Comparison of ENCODE assay signal across 8 cellular contexts in genomic region chr19:6056801-6057650, GRCh38. TPM values are rescaled to one million over a fixed set of nuclear protein-coding genes. Genes with fewer than 3 reads are reported as not detected.
DNase-seq lines count a peak whose midpoint lies in the region; ATAC-seq and TF ChIP-seq lines count a peak whose summit lies in the region.

No MANE protein-coding gene starts in this region.

- no peaks in the 10 kb centered on the region for H3K9me3 Mint-ChIP-seq in CD8-positive, alpha-beta memory T cell

- CTCF ChIA-PET in CD8-positive, alpha-beta memory T cell (lab: Charles Lee): interaction anchor here (1.0 kb wide), 1 partner anchor 68 kb away, joined by 3 read pairs; no protein-coding TSS in a partner anchor

- ATAC-seq in GM21576 (IDR thresholded peaks at IDR 0.05; ENCODE audit: unreplicated experiment): no peak

- no peaks in the 10 kb centered on the region for H3K36me3 Mint-ChIP-seq in CD8-positive, alpha-beta memory T cell

- H3K27me3 ChIP-seq in CD8-positive, alpha-beta memory T cell (ENCODE audit: insufficient read depth, low read length, poor library complexity, severe bottlenecking): no peaks in the 10 kb centered on the region

- no peak overlapping the region for H3K4me3 Mint-ChIP-seq in CD8-positive, alpha-beta memory T cell

- H3K27me3 Mint-ChIP-seq in CD8-positive, alpha-beta memory T cell: peaks cover 0 to 3% of the 10 kb centered on the region in 2 donors

- H3K9me3 ChIP-seq in CD8-positive, alpha-beta memory T cell (ENCODE audit: low read length): no peaks in the 10 kb centered on the region

- no peak overlapping the region for H3K27ac ChIP-seq in CD8-positive, alpha-beta memory T cell (ENCODE audit: low read depth, low read length)

- DNase-seq in GM03348 (ENCODE audit: low spot score) (peak; percentile 91), NCI-H2196 (lab: John Stamatoyannopoulos, UW; ENCODE audit: unreplicated experiment) (peak; percentile 95), astrocyte of the hippocampus (ENCODE audit: low read depth, low spot score) (peak; percentile 89), hepatic stellate cell (ENCODE audit: low spot score) (peak; percentile 81), retinal pigment epithelial cell (ENCODE audit: low read depth) (peak; percentile 86), HUDEP-2 (lab: John Stamatoyannopoulos, UW; ENCODE audit: unreplicated experiment in 76 of 76) (no peak)
- DNase-seq in CD8-positive, alpha-beta memory T cell: no peak

- POLR2A ChIA-PET in CD8-positive, alpha-beta memory T cell (lab: Charles Lee): no interaction called here

- TF ChIP-seq CTCF in retinal pigment epithelial cell (conservative IDR thresholded peaks at IDR 0.05; ENCODE audit: low read depth, low read length): no peak

- H3K4me1 ChIP-seq in CD8-positive, alpha-beta memory T cell (ENCODE audit: insufficient read depth, low read length): peaks cover 8% of the 10 kb centered on the region

- H3K36me3 ChIP-seq in CD8-positive, alpha-beta memory T cell (ENCODE audit: insufficient read depth, low read length): no peaks in the 10 kb centered on the region

- H3K4me3 ChIP-seq in retinal pigment epithelial cell (ENCODE audit: low read length): no peak overlapping the region
- no peak overlapping the region for H3K4me3 ChIP-seq in CD8-positive, alpha-beta memory T cell (ENCODE audit: low read length)

- peak overlapping the region in 4 of 8 donors; percentile 17 to 81 (median 20) for H3K27ac Mint-ChIP-seq in CD8-positive, alpha-beta memory T cell

- H3K4me1 Mint-ChIP-seq in CD8-positive, alpha-beta memory T cell: peaks cover 17 to 22% (median 21%) of the 10 kb centered on the region in 3 donors

RNA-seq across cellular contexts. Expression of gene RFX2, which starts 53.3 kb away (rescaled TPM):
- total RNA-seq in CD8-positive, alpha-beta memory T cell: 1 to 10 TPM; 4.2 to 4.9 TPM
- polyA plus RNA-seq in CD8-positive, alpha-beta memory T cell: 1.5 TPM

Comparison
In these comparisons a context has a peak if more than half of its experiments do, and no peak if none do; other contexts are left out.
1. DNase-seq: peak in GM03348 (single experiment), NCI-H2196 (single experiment), astrocyte of the hippocampus (single experiment), hepatic stellate cell (single experiment) and retinal pigment epithelial cell (single experiment); none in HUDEP-2 (0 of 76) and CD8-positive, alpha-beta memory T cell (0 of 5).